1 cellular context compared by ENCODE assay signal in genomic region chr4:188941524-188942109, GRCh38.
A peak's percentile ranks its signal among the peaks of the same experiment; 100 is the strongest.
TF ChIP-seq lines count a peak whose summit lies in the region.

No MANE protein-coding gene starts in this region.

TF ChIP-seq in HCT116, 20 proteins besides CTCF, POLR2A, EP300 and RAD21 (continued from another document):
- peak; percentile 63; the same call in 1 of the 2 replicates for TF ChIP-seq SIN3A (IDR thresholded peaks at IDR 0.05; ENCODE audit: low read depth)
TF ChIP-seq in HCT116: peak in this region for 12.
